1 cellular context compared by ENCODE assay signal in the genomic region with DNA sequence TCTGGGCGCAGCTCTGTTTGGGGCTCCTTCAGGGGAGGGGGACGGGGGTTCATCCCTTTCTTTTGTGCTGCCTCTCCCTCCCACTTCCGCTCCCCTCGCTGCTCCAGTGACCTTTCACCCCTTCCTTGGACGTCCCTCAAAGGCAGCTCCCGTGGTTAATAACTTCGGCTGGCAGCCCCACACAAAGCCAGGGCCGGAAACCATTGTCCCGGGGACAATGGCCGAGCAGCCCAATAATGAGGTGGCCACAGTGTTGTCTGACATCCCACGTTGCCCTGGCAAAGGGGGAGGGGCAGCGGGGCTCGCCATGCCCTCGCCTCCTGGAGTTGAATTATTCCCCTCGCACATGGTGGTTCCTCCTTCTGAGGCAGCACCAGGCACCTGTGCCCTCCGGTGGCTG. TPM values are rescaled to one million over a fixed set of nuclear protein-coding genes. Genes with fewer than 3 reads are reported as not detected.
"Had no signal": no experiment of that assay in that cellular context is flagged by ENCODE, and none has a peak within 500 bp of the region (broad histone marks: within the 10 kb centered on the region; RNA-seq: fewer than 3 reads in every experiment).

No MANE protein-coding gene starts in this region.

RNA-seq across cellular contexts. Expression of gene PAX8, which starts 27.0 kb away (rescaled TPM):
- total RNA-seq: bronchial epithelial cell had no signal
